In the genomic region with DNA sequence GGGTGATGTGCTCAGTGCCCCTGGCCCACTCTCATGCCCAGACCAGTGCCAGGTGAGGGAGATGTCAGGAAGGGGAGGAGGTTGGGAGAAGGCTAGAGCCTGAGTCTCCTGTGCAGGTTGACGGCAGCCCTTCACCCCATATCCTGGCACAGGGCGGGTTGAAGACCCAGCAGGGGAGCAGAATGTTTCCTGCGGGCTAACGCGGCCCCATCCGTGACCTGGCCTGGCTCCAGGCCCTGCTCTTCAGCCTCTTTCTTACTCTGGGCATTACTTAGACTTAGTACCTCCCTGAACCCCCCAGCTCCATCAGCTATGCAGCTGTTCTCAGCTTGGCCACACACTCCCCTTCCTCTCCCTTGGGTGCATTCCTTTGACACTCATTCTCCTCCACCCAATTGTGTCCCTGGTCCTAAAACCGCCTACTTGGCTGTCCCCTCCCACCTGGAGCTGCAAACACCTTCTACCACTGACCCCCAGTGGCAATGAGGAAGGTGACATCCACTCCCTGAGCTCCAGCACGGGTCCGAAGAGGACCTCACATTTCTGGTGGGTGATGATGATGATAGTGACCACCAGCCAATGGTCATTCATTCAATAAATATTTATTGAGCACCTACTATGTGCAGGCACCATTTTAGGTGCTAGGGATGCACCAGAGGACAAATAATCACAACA, we compare ENCODE assay signal across 8 cellular contexts.
A peak's percentile ranks its signal among the peaks of the same experiment; 100 is the strongest.
DNase-seq lines count a peak whose midpoint lies in the region; ATAC-seq and TF ChIP-seq lines count a peak whose summit lies in the region.

No MANE protein-coding gene starts in this region.

- DNase-seq in A172 (ENCODE audit: low spot score), result peak; percentile 4
- DNase-seq in GM13977 (ENCODE audit: low spot score), result no peak
- peak; percentile 46 for DNase-seq in NCI-H524 treated with DMSO at 0.1 percent for 48 hours (lab: John Stamatoyannopoulos, UW)
- peak; percentile 7 for DNase-seq in fibroblast of mammary gland (ENCODE audit: low read depth)
- no peak for DNase-seq in NOMO-1 treated with DMSO at 0.1 percent for 48 hours (lab: John Stamatoyannopoulos, UW; ENCODE audit: unreplicated experiment)
- DNase-seq in effector memory CD4-positive, alpha-beta T cell, result no peak

- no peaks in the 10 kb centered on the region for H3K27me3 ChIP-seq in effector memory CD4-positive, alpha-beta T cell (replicated peaks; ENCODE audit: control insufficient read depth, insufficient read depth, low read length, poor library complexity, severe bottlenecking)

- no peaks in the 10 kb centered on the region for H3K9me3 ChIP-seq in effector memory CD4-positive, alpha-beta T cell (ENCODE audit: control insufficient read depth, low read length)

- H3K4me3 ChIP-seq in fibroblast of mammary gland (ENCODE audit: control insufficient read depth, low read depth, low read length), result no peak overlapping the region
- H3K4me3 ChIP-seq in effector memory CD4-positive, alpha-beta T cell (ENCODE audit: insufficient read depth, low read depth, low read length, poor library complexity, severe bottlenecking), result no peak overlapping the region

- ATAC-seq in HG03469 (IDR thresholded peaks at IDR 0.05; ENCODE audit: unreplicated experiment) (no peak), GM21825 (IDR thresholded peaks at IDR 0.05; ENCODE audit: unreplicated experiment) (no peak)

- no peaks in the 10 kb centered on the region for H3K36me3 ChIP-seq in effector memory CD4-positive, alpha-beta T cell (ENCODE audit: control insufficient read depth, insufficient read depth, low read length)

- no peaks in the 10 kb centered on the region for H3K4me1 ChIP-seq in effector memory CD4-positive, alpha-beta T cell (ENCODE audit: control insufficient read depth, insufficient read depth, low read length, poor library complexity, severe bottlenecking)

- H3K27ac ChIP-seq in effector memory CD4-positive, alpha-beta T cell (ENCODE audit: insufficient read depth, low read length, poor library complexity, severe bottlenecking), result no peak overlapping the region

- in situ Hi-C loops in GM13977 (cut with MboI; ENCODE audit: low pct_unique_long_range_greater_than_20kb, low sequenced_read_pairs, unreplicated experiment), result no loop called here

- peak; percentile 20 for TF ChIP-seq CTCF in GM13977 (IDR thresholded peaks at IDR 0.05; ENCODE audit: extremely low read depth, insufficient read depth, missing control alignments)
- no peak for TF ChIP-seq CTCF in fibroblast of mammary gland (conservative IDR thresholded peaks at IDR 0.05; ENCODE audit: control insufficient read depth, insufficient read depth, low read depth, low read length)

Comparison
In these comparisons a context has a peak if more than half of its experiments do, and no peak if none do; other contexts are left out.
1. DNase-seq: peak in A172 (single experiment), NCI-H524 treated with DMSO at 0.1 percent for 48 hours (single experiment) and fibroblast of mammary gland (single experiment); none in GM13977 (single experiment), NOMO-1 treated with DMSO at 0.1 percent for 48 hours (single experiment) and effector memory CD4-positive, alpha-beta T cell (0 of 3).